9 cellular contexts compared by ENCODE assay signal in the genomic region with DNA sequence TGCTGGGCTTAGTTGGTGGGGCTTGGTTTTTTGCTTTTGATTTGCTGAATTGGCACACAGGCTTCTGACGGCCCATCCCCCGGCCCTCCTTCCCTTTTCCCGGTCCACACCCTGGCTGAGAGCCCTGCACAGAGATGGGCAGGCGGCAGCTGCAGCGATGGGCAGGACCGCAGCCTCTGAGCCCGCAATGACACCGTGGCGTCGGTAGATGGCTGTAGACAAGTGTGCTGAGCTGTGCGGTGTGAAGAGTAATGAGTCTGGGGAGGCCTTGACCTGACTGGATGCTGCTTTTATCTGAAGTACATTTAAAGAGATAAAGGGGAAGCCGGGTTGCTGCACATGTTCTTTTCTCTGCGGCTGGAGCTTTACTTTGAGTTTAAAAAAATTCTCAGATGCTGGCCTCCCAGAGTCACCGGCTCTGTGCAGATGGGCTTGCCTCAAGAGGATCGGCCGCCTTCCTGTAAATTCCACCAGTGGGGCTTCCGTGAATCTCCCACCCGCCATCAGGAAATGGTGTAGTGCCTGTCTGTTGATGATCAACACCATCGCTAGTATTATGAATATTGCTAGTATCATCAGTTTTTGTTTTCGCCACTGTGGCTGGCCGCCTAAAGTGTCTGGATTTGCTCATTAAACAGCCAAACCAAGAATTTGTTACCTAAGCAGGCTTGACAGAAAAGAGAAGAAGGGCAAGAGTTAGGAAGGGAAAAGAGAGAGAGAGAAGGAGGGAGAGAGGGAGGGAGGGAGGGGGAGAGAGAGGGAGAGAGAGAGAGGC.
DNase-seq lines count a peak whose midpoint lies in the region; ATAC-seq, FAIRE-seq and TF ChIP-seq lines count a peak whose summit lies in the region.
"Had no signal": no experiment of that assay in that cellular context is flagged by ENCODE, and none has a peak within 500 bp of the region (broad histone marks: within the 10 kb centered on the region; RNA-seq: fewer than 3 reads in every experiment).

No MANE protein-coding gene starts in this region.

- no peaks in the 10 kb centered on the region for H3K36me3 ChIP-seq in right atrium auricular region
- no peaks in the 10 kb centered on the region for H3K36me3 ChIP-seq in SJCRH30
- H3K36me3 ChIP-seq in kidney (ENCODE audit: control insufficient read depth in 1 of 2, insufficient read depth in 2 of 2, low read length in 2 of 2): no peaks in the 10 kb centered on the region
- no peaks in the 10 kb centered on the region for H3K36me3 ChIP-seq in transverse colon
- H3K36me3 ChIP-seq in tibial artery: no peaks in the 10 kb centered on the region

- peaks cover 17% of the 10 kb centered on the region for H3K9me3 Mint-ChIP-seq in activated T-helper 17 cell treated with anti-CD3 and anti-CD28 coated beads, Interleukin-2, amount 50 U/mL, for 72 hours

- H3K9me3 ChIP-seq in right atrium auricular region (no peaks in the 10 kb centered on the region), SJCRH30 (replicated peaks) (no peaks in the 10 kb centered on the region), kidney (ENCODE audit: control insufficient read depth in 1 of 2, low read length in 2 of 2) (no peaks in the 10 kb centered on the region), transverse colon (no peaks in the 10 kb centered on the region), tibial artery (no peaks in the 10 kb centered on the region)

- intact Hi-C loops in Right ventricle myocardium inferior (cut with DNase I): no loop called here
- intact Hi-C loops in kidney (cut with DNase I): no loop called here
- intact Hi-C loops in transverse colon (cut with DNase I; ENCODE audit: low total_unique reads): no loop called here
- intact Hi-C loops in tibial artery (cut with DNase I; ENCODE audit: low total_unique reads): no loop called here

- no peak for TF ChIP-seq POLR2A in transverse colon (IDR thresholded peaks at IDR 0.05)

- in situ Hi-C loops in transverse colon (cut with MboI; ENCODE audit: low pct_ligation_motif_present in 1 of 4, low pct_unique_long_range_greater_than_20kb in 1 of 4, low sequenced_read_pairs in 3 of 4): no loop called here

- DNase-seq in Right ventricle myocardium inferior (ENCODE audit: missing footprints) (no peak), right atrium auricular region (ENCODE audit: low spot score) (no peak), SJCRH30 (peak; percentile 88 to 93), kidney (peak; percentile 57), NOMO-1 (lab: John Stamatoyannopoulos, UW; ENCODE audit: unreplicated experiment in 2 of 2) (no peak), transverse colon (no peak), tibial artery (no peak)
- DNase-seq: CD4-positive, alpha-beta T cell had no signal

- no peak overlapping the region for H3K4me3 Mint-ChIP-seq in activated T-helper 17 cell treated with anti-CD3 and anti-CD28 coated beads, Interleukin-2, amount 50 U/mL, for 72 hours
- H3K4me3 Mint-ChIP-seq: CD4-positive, alpha-beta T cell had no signal

- H3K27ac Mint-ChIP-seq in activated T-helper 17 cell treated with anti-CD3 and anti-CD28 coated beads, Interleukin-2, amount 50 U/mL, for 72 hours: no peak overlapping the region
- H3K27ac Mint-ChIP-seq: CD4-positive, alpha-beta T cell had no signal

- no peak overlapping the region for H3K27ac ChIP-seq in right atrium auricular region
- no peak overlapping the region for H3K27ac ChIP-seq in SJCRH30
- no peak overlapping the region for H3K27ac ChIP-seq in kidney (ENCODE audit: low read depth in 2 of 2, low read length in 2 of 2)
- H3K27ac ChIP-seq in transverse colon: no peak overlapping the region
- no peak overlapping the region for H3K27ac ChIP-seq in tibial artery

- no peaks in the 10 kb centered on the region for H3K36me3 Mint-ChIP-seq in activated T-helper 17 cell treated with anti-CD3 and anti-CD28 coated beads, Interleukin-2, amount 50 U/mL, for 72 hours (ENCODE audit: low read depth)

- ATAC-seq in Right ventricle myocardium inferior: peak; percentile 94
- ATAC-seq in activated T-helper 17 cell treated with anti-CD3 and anti-CD28 coated beads, Interleukin-2, amount 50 U/mL, for 72 hours (replicated peaks): no peak

- no peaks in the 10 kb centered on the region for H3K4me1 Mint-ChIP-seq in activated T-helper 17 cell treated with anti-CD3 and anti-CD28 coated beads, Interleukin-2, amount 50 U/mL, for 72 hours

- WGBS in transverse colon (ENCODE audit: low coverage in 1 of 2), 2 donors: 41 to 71% methylated on average over 8 to 18 of the region's 21 CpGs

- no peak for TF ChIP-seq EP300 in transverse colon (IDR thresholded peaks at IDR 0.05; ENCODE audit: low read depth)

- no peaks in the 10 kb centered on the region for H3K4me1 ChIP-seq in right atrium auricular region
- peaks cover 34% of the 10 kb centered on the region for H3K4me1 ChIP-seq in SJCRH30
- no peaks in the 10 kb centered on the region for H3K4me1 ChIP-seq in kidney (ENCODE audit: control insufficient read depth in 1 of 2, insufficient read depth in 1 of 2, low read depth in 1 of 2, low read length in 2 of 2)
- no peaks in the 10 kb centered on the region for H3K4me1 ChIP-seq in transverse colon
- no peaks in the 10 kb centered on the region for H3K4me1 ChIP-seq in tibial artery

- H3K9ac ChIP-seq in kidney (ENCODE audit: low read length in 2 of 2): no peak overlapping the region

- no peaks in the 10 kb centered on the region for H3K27me3 Mint-ChIP-seq in activated T-helper 17 cell treated with anti-CD3 and anti-CD28 coated beads, Interleukin-2, amount 50 U/mL, for 72 hours
- H3K27me3 Mint-ChIP-seq: CD4-positive, alpha-beta T cell had no signal

- peak in 1 of 2 donors; percentile 46 for TF ChIP-seq CTCF in right atrium auricular region (IDR thresholded peaks at IDR 0.05)
- TF ChIP-seq CTCF in kidney (IDR thresholded peaks at IDR 0.05; ENCODE audit: borderline replicate concordance, extremely low read depth, insufficient read depth): peak; percentile 22
- no peak for TF ChIP-seq CTCF in transverse colon (IDR thresholded peaks at IDR 0.05)
- no peak for TF ChIP-seq CTCF in tibial artery (IDR thresholded peaks at IDR 0.05)

- H3K4me3 ChIP-seq in right atrium auricular region: no peak overlapping the region
- H3K4me3 ChIP-seq in SJCRH30: no peak overlapping the region
- no peak overlapping the region for H3K4me3 ChIP-seq in kidney (ENCODE audit: low read length in 2 of 2)
- H3K4me3 ChIP-seq in transverse colon: no peak overlapping the region
- no peak overlapping the region for H3K4me3 ChIP-seq in tibial artery

- H3K27me3 ChIP-seq in right atrium auricular region: peaks cover 0 to 4% of the 10 kb centered on the region in 2 donors
- no peaks in the 10 kb centered on the region for H3K27me3 ChIP-seq in SJCRH30
- peaks cover 15% of the 10 kb centered on the region for H3K27me3 ChIP-seq in transverse colon
- H3K27me3 ChIP-seq in tibial artery: no peaks in the 10 kb centered on the region

- no peak for FAIRE-seq in kidney (lab: Jason Lieb, UNC)

Comparison
In these comparisons a context has a peak if more than half of its experiments do, and no peak if none do; other contexts are left out.
1. DNase-seq: peak in SJCRH30 (2 of 2) and kidney (single experiment); none in Right ventricle myocardium inferior (single experiment), right atrium auricular region (single experiment), NOMO-1 (0 of 2), transverse colon (single experiment) and tibial artery (0 of 2).